In the genomic region with DNA sequence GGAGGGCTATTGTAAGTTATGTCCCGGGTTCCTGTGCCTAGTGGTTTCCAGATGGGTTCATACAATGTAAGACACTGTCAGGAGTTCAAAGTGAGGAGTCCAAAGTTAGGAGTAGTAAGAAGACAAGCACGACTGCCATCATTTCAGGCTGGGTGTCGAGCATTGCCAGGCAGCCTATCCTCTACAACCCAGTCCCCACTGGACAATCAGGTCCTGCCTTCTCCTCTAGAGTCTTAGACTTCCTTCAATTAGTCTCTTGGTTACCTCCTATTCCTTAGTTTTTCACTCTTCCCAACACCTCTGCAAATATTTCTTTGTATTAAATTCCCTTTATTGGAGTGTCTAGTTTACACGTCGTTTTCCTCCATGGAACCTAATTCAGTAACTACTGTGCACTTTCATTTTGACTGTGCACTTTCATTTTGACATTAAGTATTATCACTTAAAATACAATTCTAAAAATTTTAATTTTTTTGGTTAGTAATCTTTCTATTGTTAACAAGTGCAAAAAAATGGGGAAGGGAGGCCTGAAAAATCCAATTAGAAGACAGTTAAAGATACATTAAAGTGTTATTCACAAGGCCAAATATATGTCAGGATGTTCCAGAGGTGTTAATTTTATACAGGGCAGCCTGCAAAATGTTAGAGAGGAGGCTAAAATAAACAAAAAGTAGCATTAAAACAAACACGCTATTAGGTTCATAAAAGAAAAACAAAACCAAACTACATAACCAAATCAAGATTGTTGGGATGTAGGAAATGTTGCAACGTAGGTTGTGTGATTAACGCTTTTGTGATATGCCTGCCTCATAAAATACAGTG, we compare ENCODE assay signal across 11 cellular contexts.
DNase-seq lines count a peak whose midpoint lies in the region; ATAC-seq and TF ChIP-seq lines count a peak whose summit lies in the region.
"Had no signal": no experiment of that assay in that cellular context is flagged by ENCODE, and none has a peak within 500 bp of the region (broad histone marks: within the 10 kb centered on the region; RNA-seq: fewer than 3 reads in every experiment).

No MANE protein-coding gene starts in this region.

- no peaks in the 10 kb centered on the region for H3K9me3 ChIP-seq in CD8-positive, alpha-beta memory T cell (ENCODE audit: low read length)

- TF ChIP-seq CTCF in WTC11 (IDR thresholded peaks at IDR 0.05) (no peak), mesothelial cell of epicardium (IDR thresholded peaks at IDR 0.05; ENCODE audit: unreplicated experiment) (no peak)

- CTCF ChIA-PET in CD8-positive, alpha-beta memory T cell (lab: Charles Lee): no interaction called here
- CTCF ChIA-PET in WTC11 (lab: Charles Lee): no interaction called here

- H3K27ac ChIP-seq in CD8-positive, alpha-beta memory T cell (ENCODE audit: low read depth, low read length): no peak overlapping the region
- H3K27ac ChIP-seq: HL-60 had no signal

- H3K27me3 Mint-ChIP-seq in CD8-positive, alpha-beta memory T cell: no peaks in the 10 kb centered on the region
- H3K27me3 Mint-ChIP-seq in WTC11 (ENCODE audit: low read depth) (no peaks in the 10 kb centered on the region), mesothelial cell of epicardium (ENCODE audit: low read depth) (no peaks in the 10 kb centered on the region)

- peaks cover 0 to 6% (median 0%) of the 10 kb centered on the region in 5 donors for H3K9me3 Mint-ChIP-seq in CD8-positive, alpha-beta memory T cell
- H3K9me3 Mint-ChIP-seq in WTC11 (peaks cover 4% of the 10 kb centered on the region; the same call in 1 of the 2 replicates), mesothelial cell of epicardium (peaks cover 19% of the 10 kb centered on the region)

- H3K36me3 Mint-ChIP-seq in CD8-positive, alpha-beta memory T cell: peaks cover 37 to 70% (median 38%) of the 10 kb centered on the region in 3 donors
- H3K36me3 Mint-ChIP-seq in WTC11: peaks cover 56% of the 10 kb centered on the region
- H3K36me3 Mint-ChIP-seq in mesothelial cell of epicardium: peaks cover 68% of the 10 kb centered on the region

- H3K27ac Mint-ChIP-seq in CD8-positive, alpha-beta memory T cell: peak overlapping the region in 7 of 8 donors; percentile 24 to 77 (median 57)
- 0 out of 2 replicates have a peak overlapping the region, but pooled peaks have one; percentile 8 for H3K27ac Mint-ChIP-seq in WTC11
- peak overlapping the region; percentile 33 for H3K27ac Mint-ChIP-seq in mesothelial cell of epicardium

- peaks cover 28 to 57% (median 34%) of the 10 kb centered on the region in 3 donors for H3K4me1 Mint-ChIP-seq in CD8-positive, alpha-beta memory T cell
- peaks cover 42% of the 10 kb centered on the region for H3K4me1 Mint-ChIP-seq in WTC11
- peaks cover 9% of the 10 kb centered on the region for H3K4me1 Mint-ChIP-seq in mesothelial cell of epicardium

- no peak overlapping the region for H3K4me3 ChIP-seq in CD8-positive, alpha-beta memory T cell (ENCODE audit: low read length)

- H3K36me3 ChIP-seq in CD8-positive, alpha-beta memory T cell (ENCODE audit: insufficient read depth, low read length): peaks cover 24% of the 10 kb centered on the region

- H3K27me3 ChIP-seq in CD8-positive, alpha-beta memory T cell (ENCODE audit: insufficient read depth, low read length, poor library complexity, severe bottlenecking): no peaks in the 10 kb centered on the region

- POLR2A ChIA-PET in CD8-positive, alpha-beta memory T cell (lab: Charles Lee): no interaction called here
- POLR2A ChIA-PET in WTC11 (lab: Charles Lee): no interaction called here

- H3K4me3 Mint-ChIP-seq in CD8-positive, alpha-beta memory T cell: peak overlapping the region in 6 of 7 donors; percentile 2 to 70 (median 40)
- H3K4me3 Mint-ChIP-seq in WTC11 (no peak overlapping the region), mesothelial cell of epicardium (no peak overlapping the region)

- ATAC-seq in GM21529 (IDR thresholded peaks at IDR 0.05; ENCODE audit: unreplicated experiment) (peak; percentile 60), WTC11 (no peak), GM21619 (IDR thresholded peaks at IDR 0.05; ENCODE audit: unreplicated experiment) (no peak)

- DNase-seq in CD8-positive, alpha-beta memory T cell: no peak
- DNase-seq in WTC11 (ENCODE audit: low spot score) (no peak), mesothelial cell of epicardium (ENCODE audit: low spot score in 2 of 2, unreplicated experiment in 2 of 2) (no peak), hepatic stellate cell (ENCODE audit: low spot score) (no peak), NCI-H1694 (lab: John Stamatoyannopoulos, UW) (no peak), DMS53 (lab: John Stamatoyannopoulos, UW) (no peak)
- DNase-seq: DMS 273 treated with DMSO at 0.1 percent for 48 hours, kidney glomerular epithelial cell had no signal

- H3K4me1 ChIP-seq in CD8-positive, alpha-beta memory T cell (ENCODE audit: insufficient read depth, low read length): no peaks in the 10 kb centered on the region

TF ChIP-seq in WTC11, 78 proteins besides CTCF, POLR2A, EP300 and RAD21:
- TF ChIP-seq ELF4 (CRISPR knock-in tag; IDR thresholded peaks at IDR 0.05; ENCODE audit: low read depth) (no peak), NFATC4 (CRISPR knock-in tag; IDR thresholded peaks at IDR 0.05) (no peak), JAZF1 (CRISPR knock-in tag; IDR thresholded peaks at IDR 0.05) (no peak), FOXP1 (CRISPR knock-in tag; IDR thresholded peaks at IDR 0.05; ENCODE audit: borderline replicate concordance) (no peak), CREB1 (CRISPR knock-in tag; IDR thresholded peaks at IDR 0.05) (no peak), KAT7 (CRISPR knock-in tag; IDR thresholded peaks at IDR 0.05; ENCODE audit: borderline replicate concordance) (no peak), ZNF671 (CRISPR knock-in tag; IDR thresholded peaks at IDR 0.05) (no peak), ZBTB21 (CRISPR knock-in tag; IDR thresholded peaks at IDR 0.05; ENCODE audit: borderline replicate concordance) (no peak), PRRX2 (CRISPR knock-in tag; IDR thresholded peaks at IDR 0.05) (no peak), NR3C1 (CRISPR knock-in tag; conservative IDR thresholded peaks at IDR 0.05; ENCODE audit: low read depth) (no peak), GTF2I (CRISPR knock-in tag; conservative IDR thresholded peaks at IDR 0.05) (no peak)
- TF ChIP-seq, protein P1, sequence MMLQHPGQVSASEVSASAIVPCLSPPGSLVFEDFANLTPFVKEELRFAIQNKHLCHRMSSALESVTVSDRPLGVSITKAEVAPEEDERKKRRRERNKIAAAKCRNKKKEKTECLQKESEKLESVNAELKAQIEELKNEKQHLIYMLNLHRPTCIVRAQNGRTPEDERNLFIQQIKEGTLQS (CRISPR knock-in tag; conservative IDR thresholded peaks at IDR 0.05): no peak
- TF ChIP-seq, protein P2, sequence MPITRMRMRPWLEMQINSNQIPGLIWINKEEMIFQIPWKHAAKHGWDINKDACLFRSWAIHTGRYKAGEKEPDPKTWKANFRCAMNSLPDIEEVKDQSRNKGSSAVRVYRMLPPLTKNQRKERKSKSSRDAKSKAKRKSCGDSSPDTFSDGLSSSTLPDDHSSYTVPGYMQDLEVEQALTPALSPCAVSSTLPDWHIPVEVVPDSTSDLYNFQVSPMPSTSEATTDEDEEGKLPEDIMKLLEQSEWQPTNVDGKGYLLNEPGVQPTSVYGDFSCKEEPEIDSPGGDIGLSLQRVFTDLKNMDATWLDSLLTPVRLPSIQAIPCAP (CRISPR knock-in tag; IDR thresholded peaks at IDR 0.05): no peak
- TF ChIP-seq, protein P3, sequence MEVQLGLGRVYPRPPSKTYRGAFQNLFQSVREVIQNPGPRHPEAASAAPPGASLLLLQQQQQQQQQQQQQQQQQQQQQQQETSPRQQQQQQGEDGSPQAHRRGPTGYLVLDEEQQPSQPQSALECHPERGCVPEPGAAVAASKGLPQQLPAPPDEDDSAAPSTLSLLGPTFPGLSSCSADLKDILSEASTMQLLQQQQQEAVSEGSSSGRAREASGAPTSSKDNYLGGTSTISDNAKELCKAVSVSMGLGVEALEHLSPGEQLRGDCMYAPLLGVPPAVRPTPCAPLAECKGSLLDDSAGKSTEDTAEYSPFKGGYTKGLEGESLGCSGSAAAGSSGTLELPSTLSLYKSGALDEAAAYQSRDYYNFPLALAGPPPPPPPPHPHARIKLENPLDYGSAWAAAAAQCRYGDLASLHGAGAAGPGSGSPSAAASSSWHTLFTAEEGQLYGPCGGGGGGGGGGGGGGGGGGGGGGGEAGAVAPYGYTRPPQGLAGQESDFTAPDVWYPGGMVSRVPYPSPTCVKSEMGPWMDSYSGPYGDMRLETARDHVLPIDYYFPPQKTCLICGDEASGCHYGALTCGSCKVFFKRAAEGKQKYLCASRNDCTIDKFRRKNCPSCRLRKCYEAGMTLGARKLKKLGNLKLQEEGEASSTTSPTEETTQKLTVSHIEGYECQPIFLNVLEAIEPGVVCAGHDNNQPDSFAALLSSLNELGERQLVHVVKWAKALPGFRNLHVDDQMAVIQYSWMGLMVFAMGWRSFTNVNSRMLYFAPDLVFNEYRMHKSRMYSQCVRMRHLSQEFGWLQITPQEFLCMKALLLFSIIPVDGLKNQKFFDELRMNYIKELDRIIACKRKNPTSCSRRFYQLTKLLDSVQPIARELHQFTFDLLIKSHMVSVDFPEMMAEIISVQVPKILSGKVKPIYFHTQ (CRISPR knock-in tag; IDR thresholded peaks at IDR 0.05): no peak
- TF ChIP-seq, protein P4, sequence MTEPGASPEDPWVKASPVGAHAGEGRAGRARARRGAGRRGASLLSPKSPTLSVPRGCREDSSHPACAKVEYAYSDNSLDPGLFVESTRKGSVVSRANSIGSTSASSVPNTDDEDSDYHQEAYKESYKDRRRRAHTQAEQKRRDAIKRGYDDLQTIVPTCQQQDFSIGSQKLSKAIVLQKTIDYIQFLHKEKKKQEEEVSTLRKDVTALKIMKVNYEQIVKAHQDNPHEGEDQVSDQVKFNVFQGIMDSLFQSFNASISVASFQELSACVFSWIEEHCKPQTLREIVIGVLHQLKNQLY (CRISPR knock-in tag; IDR thresholded peaks at IDR 0.05): no peak
- TF ChIP-seq, protein P5, sequence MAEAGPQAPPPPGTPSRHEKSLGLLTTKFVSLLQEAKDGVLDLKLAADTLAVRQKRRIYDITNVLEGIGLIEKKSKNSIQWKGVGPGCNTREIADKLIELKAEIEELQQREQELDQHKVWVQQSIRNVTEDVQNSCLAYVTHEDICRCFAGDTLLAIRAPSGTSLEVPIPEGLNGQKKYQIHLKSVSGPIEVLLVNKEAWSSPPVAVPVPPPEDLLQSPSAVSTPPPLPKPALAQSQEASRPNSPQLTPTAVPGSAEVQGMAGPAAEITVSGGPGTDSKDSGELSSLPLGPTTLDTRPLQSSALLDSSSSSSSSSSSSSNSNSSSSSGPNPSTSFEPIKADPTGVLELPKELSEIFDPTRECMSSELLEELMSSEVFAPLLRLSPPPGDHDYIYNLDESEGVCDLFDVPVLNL (CRISPR knock-in tag; IDR thresholded peaks at IDR 0.05; ENCODE audit: borderline replicate concordance, low read depth): no peak
- TF ChIP-seq, protein P6, sequence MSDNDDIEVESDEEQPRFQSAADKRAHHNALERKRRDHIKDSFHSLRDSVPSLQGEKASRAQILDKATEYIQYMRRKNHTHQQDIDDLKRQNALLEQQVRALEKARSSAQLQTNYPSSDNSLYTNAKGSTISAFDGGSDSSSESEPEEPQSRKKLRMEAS (CRISPR knock-in tag; IDR thresholded peaks at IDR 0.05): no peak

Comparison
In these comparisons a context has a peak if more than half of its experiments do, and no peak if none do; other contexts are left out.
1. H3K4me3 Mint-ChIP-seq: peak in CD8-positive, alpha-beta memory T cell (6 of 7); none in WTC11 (single experiment) and mesothelial cell of epicardium (single experiment).
2. Peak in every context shown above with its lines, with median percentiles within 50 percentile points of each other: H3K27ac Mint-ChIP-seq.